Comparison of ENCODE assay signal across 10 cellular contexts in genomic region chr12:108047130-108047550, GRCh38.
A peak's percentile ranks its signal among the peaks of the same experiment; 100 is the strongest.
DNase-seq lines count a peak whose midpoint lies in the region; ATAC-seq and TF ChIP-seq lines count a peak whose summit lies in the region.
"Had no signal": no experiment of that assay in that cellular context is flagged by ENCODE, and none has a peak within 500 bp of the region (broad histone marks: within the 10 kb centered on the region; RNA-seq: fewer than 3 reads in every experiment).

No MANE protein-coding gene starts in this region.

- peak; percentile 7 for DNase-seq in GM20000 (ENCODE audit: low spot score)
- DNase-seq in SKM-1 (lab: John Stamatoyannopoulos, UW; ENCODE audit: unreplicated experiment) = peak; percentile 23
- peak; percentile 2 for DNase-seq in hepatic stellate cell (ENCODE audit: low spot score)
- no peak for DNase-seq in thoracic aorta (ENCODE audit: low spot score)
- no peak for DNase-seq in activated naive CD4-positive, alpha-beta T cell (lab: John Stamatoyannopoulos, UW)
- no peak for DNase-seq in NCI-H1105 treated with DMSO at 0.1 percent for 48 hours (lab: John Stamatoyannopoulos, UW)
- DNase-seq: activated CD8-positive, alpha-beta memory T cell treated with anti-CD3 and anti-CD28 coated beads, Interleukin-2, amount 50 U/mL, for 48 hours; DMS79; NCI-H2081 had no signal

- no peak for TF ChIP-seq CTCF in GM20000 (IDR thresholded peaks at IDR 0.05; ENCODE audit: extremely low read depth, missing control alignments)
- no peak for TF ChIP-seq CTCF in thoracic aorta (IDR thresholded peaks at IDR 0.05)

- peak overlapping the region; percentile 31 to 36 for H3K27ac ChIP-seq in thoracic aorta

- no peaks in the 10 kb centered on the region for H3K27me3 ChIP-seq in thoracic aorta (replicated peaks; ENCODE audit: insufficient read depth)

- no peaks in the 10 kb centered on the region for H3K9me3 ChIP-seq in thoracic aorta

- peaks cover 0 to 17% of the 10 kb centered on the region in 2 donors for H3K4me1 ChIP-seq in thoracic aorta (ENCODE audit: control insufficient read depth in 1 of 2, low read depth in 2 of 2)

- H3K4me3 ChIP-seq in thoracic aorta = peak overlapping the region; percentile 59

- ATAC-seq in thoracic aorta (ENCODE audit: insufficient number of reproducible peaks, low FRiP score, low read depth) (no peak), HG02885 (IDR thresholded peaks at IDR 0.05; ENCODE audit: poor library complexity, unreplicated experiment) (no peak)

- no peaks in the 10 kb centered on the region for H3K36me3 ChIP-seq in thoracic aorta

Comparison
In these comparisons a context has a peak if more than half of its experiments do, and no peak if none do; other contexts are left out.
1. DNase-seq: peak in GM20000 (single experiment), SKM-1 (single experiment) and hepatic stellate cell (single experiment); none in thoracic aorta (single experiment), activated naive CD4-positive, alpha-beta T cell (0 of 4) and NCI-H1105 treated with DMSO at 0.1 percent for 48 hours (single experiment).